In the genomic region with DNA sequence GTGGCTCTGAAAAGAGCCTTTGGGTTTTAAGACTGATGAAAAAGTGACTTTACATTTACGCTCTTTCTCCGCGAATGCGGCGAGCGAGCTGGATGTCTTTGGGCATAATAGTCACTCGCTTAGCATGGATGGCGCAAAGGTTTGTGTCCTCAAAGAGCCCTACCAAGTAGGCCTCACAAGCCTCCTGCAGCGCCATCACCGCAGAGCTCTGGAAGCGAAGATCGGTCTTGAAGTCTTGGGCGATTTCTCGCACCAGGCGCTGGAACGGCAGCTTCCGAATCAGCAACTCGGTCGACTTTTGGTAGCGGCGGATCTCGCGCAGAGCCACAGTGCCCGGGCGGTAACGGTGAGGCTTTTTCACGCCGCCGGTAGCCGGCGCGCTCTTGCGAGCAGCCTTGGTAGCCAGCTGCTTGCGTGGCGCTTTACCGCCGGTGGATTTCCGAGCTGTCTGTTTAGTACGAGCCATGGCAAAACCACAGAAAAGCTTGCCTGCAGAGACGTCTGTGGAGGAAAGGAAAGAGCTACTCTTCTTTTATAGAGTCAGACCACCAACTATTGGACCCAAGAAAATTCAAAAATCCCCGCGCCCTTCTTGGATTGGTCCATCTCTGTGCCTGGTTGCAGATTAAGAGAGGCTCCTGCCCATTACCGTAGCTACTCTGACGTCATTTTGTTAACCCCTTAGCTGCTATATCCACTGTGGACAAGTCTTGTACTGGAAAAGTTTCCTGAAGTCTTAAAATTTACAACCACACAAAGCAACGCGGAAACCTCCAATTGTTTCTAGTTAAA, we compare ENCODE assay signal across 8 cellular contexts. TPM values are rescaled to one million over a fixed set of nuclear protein-coding genes. Genes with fewer than 3 reads are reported as not detected.
DNase-seq lines count a peak whose midpoint lies in the region; ATAC-seq and TF ChIP-seq lines count a peak whose summit lies in the region.

No MANE protein-coding gene starts in this region.

- peak overlapping the region; percentile 98 for H3K9ac ChIP-seq in HUES48 (ENCODE audit: low read depth, low read length)

- H3K27ac Mint-ChIP-seq in endothelial cell (ENCODE audit: unreplicated experiment): peak overlapping the region; percentile 97
- peak overlapping the region; percentile 94 for H3K27ac Mint-ChIP-seq in stimulated activated effector memory CD8-positive, alpha-beta T cell treated with anti-CD3 and anti-CD28 coated beads, Interleukin-12 subunit alpha, Interleukin-12 subunit beta, amount 100 ng/mL, for 72 hours

- H3K36me3 Mint-ChIP-seq in endothelial cell (ENCODE audit: low read depth, unreplicated experiment): no peaks in the 10 kb centered on the region
- H3K36me3 Mint-ChIP-seq in stimulated activated effector memory CD8-positive, alpha-beta T cell treated with anti-CD3 and anti-CD28 coated beads, Interleukin-12 subunit alpha, Interleukin-12 subunit beta, amount 100 ng/mL, for 72 hours: peaks cover 41% of the 10 kb centered on the region

- H3K27ac ChIP-seq in HUES48 (ENCODE audit: low read depth, low read length) (peak overlapping the region; percentile 98), mesodermal cell (ENCODE audit: low read depth, low read length, severe bottlenecking) (peak overlapping the region; percentile 98)

- no peaks in the 10 kb centered on the region for H3K27me3 ChIP-seq in HUES48 (ENCODE audit: control insufficient read depth, insufficient read depth, low read length)

- whole genome bisulfite sequencing in mesodermal cell (ENCODE audit: insufficient coverage in 2 of 2), 2 experiments: 0% methylated on average over 30 to 39 of the region's 46 CpGs

- peak; percentile 48 for ATAC-seq in GM21447 (IDR thresholded peaks at IDR 0.05; ENCODE audit: unreplicated experiment)
- ATAC-seq in stimulated activated effector memory CD8-positive, alpha-beta T cell treated with anti-CD3 and anti-CD28 coated beads, Interleukin-12 subunit alpha, Interleukin-12 subunit beta, amount 100 ng/mL, for 72 hours: peak; percentile 81

- DNase-seq in DMS 273 treated with DMSO at 0.1 percent for 48 hours (lab: John Stamatoyannopoulos, UW) (peak; percentile 97), NOMO-1 treated with dmso at 0.1 percent for 144 hours (lab: John Stamatoyannopoulos, UW; ENCODE audit: unreplicated experiment) (peak; percentile 96), endothelial cell (ENCODE audit: low spot score) (peak; percentile 81)
- peak; percentile 91 for DNase-seq in activated CD8-positive, alpha-beta memory T cell treated with anti-CD3 and anti-CD28 coated beads, Interleukin-2, amount 50 U/mL, for 48 hours
- DNase-seq in stimulated activated effector memory CD8-positive, alpha-beta T cell treated with anti-CD3 and anti-CD28 coated beads, Interleukin-12 subunit alpha, Interleukin-12 subunit beta, amount 100 ng/mL, for 72 hours (ENCODE audit: low spot score in 2 of 2): peak; percentile 75 to 96

- H3K4me1 ChIP-seq in HUES48 (ENCODE audit: control insufficient read depth, insufficient read depth, low read length) (peaks cover 43% of the 10 kb centered on the region), mesodermal cell (ENCODE audit: control insufficient read depth, insufficient read depth, low read length, poor library complexity, severe bottlenecking) (peaks cover 27% of the 10 kb centered on the region)

- TF ChIP-seq CTCF in endothelial cell (IDR thresholded peaks at IDR 0.05; ENCODE audit: unreplicated experiment): no peak

- peaks cover 30% of the 10 kb centered on the region for H3K4me1 Mint-ChIP-seq in endothelial cell (ENCODE audit: unreplicated experiment)
- peaks cover 51% of the 10 kb centered on the region for H3K4me1 Mint-ChIP-seq in stimulated activated effector memory CD8-positive, alpha-beta T cell treated with anti-CD3 and anti-CD28 coated beads, Interleukin-12 subunit alpha, Interleukin-12 subunit beta, amount 100 ng/mL, for 72 hours

- no peaks in the 10 kb centered on the region for H3K36me3 ChIP-seq in HUES48 (ENCODE audit: control insufficient read depth, insufficient read depth, low read length)
- H3K36me3 ChIP-seq in mesodermal cell (ENCODE audit: control insufficient read depth, insufficient read depth, low read length): no peaks in the 10 kb centered on the region

- H3K9me3 ChIP-seq in HUES48 (ENCODE audit: control insufficient read depth, insufficient read depth, low read length) (no peaks in the 10 kb centered on the region), mesodermal cell (ENCODE audit: control insufficient read depth, low read length) (no peaks in the 10 kb centered on the region)

- H3K9me3 Mint-ChIP-seq in endothelial cell (ENCODE audit: unreplicated experiment): no peaks in the 10 kb centered on the region
- no peaks in the 10 kb centered on the region for H3K9me3 Mint-ChIP-seq in stimulated activated effector memory CD8-positive, alpha-beta T cell treated with anti-CD3 and anti-CD28 coated beads, Interleukin-12 subunit alpha, Interleukin-12 subunit beta, amount 100 ng/mL, for 72 hours

- H3K27me3 Mint-ChIP-seq in endothelial cell (ENCODE audit: unreplicated experiment): peaks cover 1% of the 10 kb centered on the region

- H3K4me3 ChIP-seq in HUES48 (ENCODE audit: low read depth, low read length): peak overlapping the region; percentile 76
- H3K4me3 ChIP-seq in mesodermal cell (ENCODE audit: extremely low read depth, insufficient read depth, low read length, poor library complexity, severe bottlenecking): peak overlapping the region; percentile 68

- H3K4me3 Mint-ChIP-seq in endothelial cell (ENCODE audit: unreplicated experiment): peak overlapping the region; percentile 92
- H3K4me3 Mint-ChIP-seq in stimulated activated effector memory CD8-positive, alpha-beta T cell treated with anti-CD3 and anti-CD28 coated beads, Interleukin-12 subunit alpha, Interleukin-12 subunit beta, amount 100 ng/mL, for 72 hours: peak overlapping the region; percentile 86

RNA-seq across cellular contexts. Expression of a gene that starts 55.4 kb away (rescaled TPM):
- total RNA-seq in endothelial cell (ENCODE audit: unreplicated experiment): 1.2 TPM
- polyA plus RNA-seq in mesodermal cell (2013, experiment 1 of 2): 1.3 TPM
- polyA plus RNA-seq in mesodermal cell (2013, experiment 2 of 2): 0.96 TPM

Comparison
In these comparisons a context has a peak if more than half of its experiments do, and no peak if none do; other contexts are left out.
1. Peak in every context shown above with its lines: DNase-seq, ATAC-seq, H3K4me3 ChIP-seq and H3K27ac ChIP-seq.